ENCODE assay signal across 12 cellular contexts in genomic region chr19:31316201-31316951, GRCh38. TPM values are rescaled to one million over a fixed set of nuclear protein-coding genes. Genes with fewer than 3 reads are reported as not detected.
DNase-seq lines count a peak whose midpoint lies in the region; ATAC-seq and TF ChIP-seq lines count a peak whose summit lies in the region.
"Had no signal": no experiment of that assay in that cellular context is flagged by ENCODE, and none has a peak within 500 bp of the region (broad histone marks: within the 10 kb centered on the region; RNA-seq: fewer than 3 reads in every experiment).

No MANE protein-coding gene starts in this region.

- no peak for TF ChIP-seq CTCF in endothelial cell (IDR thresholded peaks at IDR 0.05; ENCODE audit: unreplicated experiment)

- H3K27ac ChIP-seq in muscle layer of colon (ENCODE audit: low read depth, low read length): peak overlapping the region; percentile 35

- DNase-seq in SIG-M5 treated with dmso at 0.1 percent for 504 hours (lab: John Stamatoyannopoulos, UW; ENCODE audit: unreplicated experiment) (peak; percentile 86), SIG-M5 (lab: John Stamatoyannopoulos, UW) (no peak), endothelial cell (ENCODE audit: low spot score) (no peak), activated gamma-delta T cell (lab: John Stamatoyannopoulos, UW) (no peak), UCSD-AML1 (lab: John Stamatoyannopoulos, UW; ENCODE audit: unreplicated experiment) (no peak)
- no peak for DNase-seq in activated CD4-positive, alpha-beta T cell treated with anti-CD3 and anti-CD28 coated beads, Interleukin-2, amount 50 U/mL, for 4 hours
- DNase-seq: natural killer cell; NCI-H345; stimulated activated CD8-positive, alpha-beta memory T cell treated with anti-CD3 and anti-CD28 coated beads, Interleukin-4, amount 100 ng/mL, for 48 hours had no signal

- peak overlapping the region; percentile 70 for H3K27ac Mint-ChIP-seq in endothelial cell (ENCODE audit: unreplicated experiment)
- H3K27ac Mint-ChIP-seq: natural killer cell had no signal

- peaks cover 7% of the 10 kb centered on the region for H3K36me3 ChIP-seq in muscle layer of colon (ENCODE audit: insufficient read depth, low read length)

- peak overlapping the region in 1 of 2 donors; percentile 33 for H3K4me3 ChIP-seq in muscle layer of colon (ENCODE audit: low read depth in 1 of 2, low read length in 2 of 2)

- H3K9me3 Mint-ChIP-seq in endothelial cell (ENCODE audit: unreplicated experiment): no peaks in the 10 kb centered on the region
- H3K9me3 Mint-ChIP-seq: central memory CD8-positive, alpha-beta T cell; natural killer cell had no signal

- peaks cover 57% of the 10 kb centered on the region for H3K4me1 ChIP-seq in muscle layer of colon (ENCODE audit: insufficient read depth, low read length)

- no peak overlapping the region for H3K4me3 Mint-ChIP-seq in endothelial cell (ENCODE audit: unreplicated experiment)
- H3K4me3 Mint-ChIP-seq: central memory CD8-positive, alpha-beta T cell; natural killer cell had no signal

- no peak overlapping the region for H3K9ac ChIP-seq in muscle layer of colon (ENCODE audit: low read length)

- peaks cover 30% of the 10 kb centered on the region for H3K4me1 Mint-ChIP-seq in endothelial cell (ENCODE audit: unreplicated experiment)
- H3K4me1 Mint-ChIP-seq: central memory CD8-positive, alpha-beta T cell had no signal

- peaks cover 3% of the 10 kb centered on the region for H3K36me3 Mint-ChIP-seq in endothelial cell (ENCODE audit: low read depth, unreplicated experiment)
- H3K36me3 Mint-ChIP-seq: natural killer cell had no signal

- ATAC-seq in HG03342 (IDR thresholded peaks at IDR 0.05; ENCODE audit: unreplicated experiment): no peak
- ATAC-seq: natural killer cell had no signal

- H3K27me3 Mint-ChIP-seq in endothelial cell (ENCODE audit: unreplicated experiment): no peaks in the 10 kb centered on the region

- no peaks in the 10 kb centered on the region for H3K9me3 ChIP-seq in muscle layer of colon (ENCODE audit: low read length)

- no peaks in the 10 kb centered on the region for H3K27me3 ChIP-seq in muscle layer of colon (ENCODE audit: control insufficient read depth in 1 of 2, insufficient read depth in 2 of 2, low read length in 2 of 2)

RNA-seq across cellular contexts. Expression of gene TSHZ3, which starts 32.9 kb away (rescaled TPM):
- 12.3 TPM for total RNA-seq in endothelial cell (ENCODE audit: unreplicated experiment)
